25 cellular contexts compared by ENCODE assay signal in genomic region chr4:153227501-153227900, GRCh38.
"Had no signal": no experiment of that assay in that cellular context is flagged by ENCODE, and none has a peak within 500 bp of the region (broad histone marks: within the 10 kb centered on the region; RNA-seq: fewer than 3 reads in every experiment).

No MANE protein-coding gene starts in this region.

- H3K27ac Mint-ChIP-seq: activated CD4-positive, alpha-beta T cell treated with anti-CD3 and anti-CD28 coated beads for 36 hours; activated naive CD4-positive, alpha-beta T cell treated with anti-CD3 and anti-CD28 coated beads, Interleukin-2, amount 50 U/mL, for 72 hours; activated T-helper 1 cell treated with anti-CD3 and anti-CD28 coated beads, Interleukin-12 subunit alpha, Interleukin-12 subunit beta, Interleukin-2, Interleukin-4 antibody, amounts not matched to agents 30 ng/mL and 10 ng/mL and 1 ng/mL, durations not matched to agents 14 hours and 24 hours and 36 hours; T-helper 2 cell treated with Interferon-gamma antibody and Interleukin-4, amounts not matched to agents 5 μg/mL and 100 μg/mL, for 36 hours; WTC11 had no signal

- H3K9me3 Mint-ChIP-seq: activated T-helper 1 cell treated with anti-CD3 and anti-CD28 coated beads, Interleukin-12 subunit alpha, Interleukin-12 subunit beta, Interleukin-2, Interleukin-4 antibody, amounts not matched to agents 30 ng/mL and 10 ng/mL and 1 ng/mL, durations not matched to agents 14 hours and 24 hours and 36 hours; central memory CD8-positive, alpha-beta T cell had no signal

- H3K4me3 Mint-ChIP-seq: activated CD4-positive, alpha-beta T cell treated with anti-CD3 and anti-CD28 coated beads for 36 hours; activated T-helper 1 cell treated with anti-CD3 and anti-CD28 coated beads, Interleukin-12 subunit alpha, Interleukin-12 subunit beta, Interleukin-2, Interleukin-4 antibody, amounts not matched to agents 30 ng/mL and 10 ng/mL and 1 ng/mL, durations not matched to agents 14 hours and 24 hours and 36 hours; central memory CD8-positive, alpha-beta T cell; T-helper 2 cell treated with Interferon-gamma antibody and Interleukin-4, amounts not matched to agents 5 μg/mL and 100 μg/mL, for 36 hours; WTC11 had no signal

- H3K4me3 ChIP-seq: adrenal gland, body of pancreas, coronary artery, mucosa of descending colon, sigmoid colon, spleen, tibial nerve, uterus had no signal

- H3K9ac ChIP-seq: parathyroid adenoma had no signal

- H3K9me3 ChIP-seq: adrenal gland, body of pancreas, mucosa of descending colon, sigmoid colon, tibial nerve, uterus had no signal

- H3K27me3 ChIP-seq: adrenal gland, body of pancreas, sigmoid colon, tibial nerve, uterus had no signal

- H3K36me3 ChIP-seq: adrenal gland, neutrophil, sigmoid colon, spleen, tibial nerve, uterus had no signal

- ATAC-seq: activated CD4-positive, alpha-beta T cell treated with anti-CD3 and anti-CD28 coated beads for 36 hours; activated naive CD4-positive, alpha-beta T cell treated with anti-CD3 and anti-CD28 coated beads, Interleukin-2, amount 50 U/mL, for 72 hours; body of pancreas; esophagus mucosa; mucosa of descending colon; WTC11 had no signal

- H3K27ac ChIP-seq: adrenal gland, body of pancreas, coronary artery, neutrophil, parathyroid adenoma, sigmoid colon, tibial nerve, uterus had no signal

- H2AFZ ChIP-seq: parathyroid adenoma had no signal

- DNase-seq: activated CD4-positive, alpha-beta T cell treated with anti-CD3 and anti-CD28 coated beads for 36 hours; activated CD4-positive, alpha-beta T cell treated with anti-CD3 and anti-CD28 coated beads, Interleukin-2, amount 50 U/mL, for 48 hours; activated gamma-delta T cell treated with Interleukin-2 at 50 U/mL for 16 hours; activated T-cell treated with anti-CD3 and anti-CD28 coated beads for 4 hours; adrenal gland; body of pancreas; mesenchymal stem cell; mucosa of descending colon; naive B cell; sigmoid colon; spleen; stimulated activated CD8-positive, alpha-beta memory T cell treated with anti-CD3 and anti-CD28 coated beads, Interleukin-4, amount 100 ng/mL, for 48 hours; stimulated activated naive CD4-positive, alpha-beta T cell treated with Interleukin-2 at 50 U/mL for 16 hours; uterus had no signal

- FAIRE-seq: TTC549 had no signal
